ENCODE assay signal across 36 cellular contexts in the genomic region with DNA sequence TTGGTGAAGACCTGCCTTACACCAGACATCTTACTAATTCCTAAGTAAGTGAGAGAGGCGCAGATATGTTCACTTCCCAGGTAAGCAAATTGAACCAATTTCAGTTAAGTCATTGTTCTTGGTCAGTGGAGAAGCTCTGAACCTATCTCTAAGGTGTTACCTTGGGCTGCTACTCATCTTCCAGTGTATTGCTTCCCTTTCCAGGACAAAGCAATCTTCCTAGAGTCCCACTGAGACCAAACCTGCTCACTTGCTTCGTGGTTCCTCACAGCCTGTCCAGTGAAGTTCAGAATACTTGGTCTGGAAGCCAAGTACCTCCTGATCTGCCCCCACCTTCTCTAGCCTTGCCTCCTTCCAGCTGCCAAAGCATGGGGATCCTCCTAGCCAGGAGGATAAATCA. TPM values are rescaled to one million over a fixed set of nuclear protein-coding genes. Genes with fewer than 3 reads are reported as not detected.
"Had no signal": no experiment of that assay in that cellular context is flagged by ENCODE, and none has a peak within 500 bp of the region (broad histone marks: within the 10 kb centered on the region; RNA-seq: fewer than 3 reads in every experiment).

No MANE protein-coding gene starts in this region.

- DNase-seq: naive thymus-derived CD8-positive, alpha-beta T cell; nephron progenitor cell; nucleus accumbens; ovary; posterior cingulate gyrus; psoas muscle; right cardiac atrium; right lobe of liver; spleen; stimulated activated CD4-positive, alpha-beta T cell treated with anti-CD3 and anti-CD28 coated beads, Interleukin-12 subunit alpha, Interleukin-12 subunit beta, amount 100 ng/mL, for 4 hours; stimulated activated CD4-positive, alpha-beta T cell treated with anti-CD3 and anti-CD28 coated beads, Interleukin-1b, Interleukin-23, amount 100 ng/mL, for 48 hours; stimulated activated CD4-positive, alpha-beta T cell treated with anti-CD3 and anti-CD28 coated beads, Interleukin-4, amount 100 ng/mL, for 1 hour; stimulated activated CD4-positive, alpha-beta T cell treated with anti-CD3 and anti-CD28 coated beads, Interleukin-4, amount 100 ng/mL, for 4 hours; stimulated activated CD8-positive, alpha-beta memory T cell treated with anti-CD3 and anti-CD28 coated beads, Interleukin-4, amount 100 ng/mL, for 48 hours; stimulated activated naive CD4-positive, alpha-beta T cell; stimulated activated naive CD8-positive, alpha-beta T cell treated with anti-CD3 and anti-CD28 coated beads, Interleukin-15, amount 100 ng/mL, for 72 hours; stimulated activated naive CD8-positive, alpha-beta T cell treated with anti-CD3 and anti-CD28 coated beads, Interleukin-15, Interleukin-2, amounts not matched to agents 100 U/mL and 50 U/mL, for 24 hours; substantia nigra; testis; tibial artery; transverse colon; upper lobe of right lung; uterus had no signal

- H3K36me3 Mint-ChIP-seq: natural killer cell treated with Interleukin-12 subunit alpha and Interleukin-12 subunit beta and Interleukin-15 and Interleukin-18, amount 100 ng/mL, for 72 hours; stimulated activated memory B cell treated with anti-CD40 and anti-IgM and Interleukin-4, amounts not matched to agents 10 μg/mL and 1 μg/mL and 100 μg/mL, for 72 hours; type B pancreatic cell had no signal

- H3K27ac Mint-ChIP-seq: naive thymus-derived CD8-positive, alpha-beta T cell; natural killer cell treated with Interleukin-12 subunit alpha and Interleukin-12 subunit beta and Interleukin-15 and Interleukin-18, amount 100 ng/mL, for 72 hours; nephron progenitor cell; progenitor cell of endocrine pancreas; stimulated activated memory B cell treated with anti-CD40 and anti-IgM and Interleukin-4, amounts not matched to agents 10 μg/mL and 1 μg/mL and 100 μg/mL, for 72 hours; type B pancreatic cell had no signal

- H3K4me3 Mint-ChIP-seq: naive thymus-derived CD8-positive, alpha-beta T cell; natural killer cell treated with Interleukin-12 subunit alpha and Interleukin-12 subunit beta and Interleukin-15 and Interleukin-18, amount 100 ng/mL, for 72 hours; nephron progenitor cell; neural crest cell; stimulated activated memory B cell treated with anti-CD40 and anti-IgM and Interleukin-4, amounts not matched to agents 10 μg/mL and 1 μg/mL and 100 μg/mL, for 72 hours; stimulated activated naive CD8-positive, alpha-beta T cell treated with anti-CD3 and anti-CD28 coated beads, Interleukin-15, amount 100 ng/mL, for 72 hours; type B pancreatic cell had no signal

- ATAC-seq: naive thymus-derived CD8-positive, alpha-beta T cell; natural killer cell treated with Interleukin-12 subunit alpha and Interleukin-12 subunit beta and Interleukin-15 and Interleukin-18, amount 100 ng/mL, for 72 hours; psoas muscle; right cardiac atrium; right lobe of liver; stimulated activated memory B cell treated with anti-CD40 and anti-IgM and Interleukin-4, amounts not matched to agents 10 μg/mL and 1 μg/mL and 100 μg/mL, for 72 hours; stimulated activated naive CD8-positive, alpha-beta T cell treated with anti-CD3 and anti-CD28 coated beads, Interleukin-15, amount 100 ng/mL, for 72 hours; stimulated activated naive CD8-positive, alpha-beta T cell treated with anti-CD3 and anti-CD28 coated beads, Interleukin-15, Interleukin-2, amounts not matched to agents 100 U/mL and 50 U/mL, for 24 hours; upper lobe of right lung had no signal

- H3K27me3 ChIP-seq: ovary, right lobe of liver, testis, tibial artery, upper lobe of right lung, uterus had no signal

- H3K36me3 ChIP-seq: neutrophil, ovary, right lobe of liver, spleen, suprapubic skin, tibial artery, transverse colon, upper lobe of right lung, uterus had no signal

- H3K27ac ChIP-seq: neutrophil, ovary, parathyroid adenoma, psoas muscle, right lobe of liver, skin epidermis, spleen, suprapubic skin, testis, tibial artery, transverse colon, upper lobe of right lung, uterus had no signal

- H3K4me1 Mint-ChIP-seq: naive thymus-derived CD8-positive, alpha-beta T cell; stimulated activated memory B cell treated with anti-CD40 and anti-IgM and Interleukin-4, amounts not matched to agents 10 μg/mL and 1 μg/mL and 100 μg/mL, for 72 hours; stimulated activated naive CD8-positive, alpha-beta T cell treated with anti-CD3 and anti-CD28 coated beads, Interleukin-15, amount 100 ng/mL, for 72 hours had no signal

- H3K4me3 ChIP-seq: ovary, psoas muscle, right lobe of liver, skin epidermis, smooth muscle cell, spleen, suprapubic skin, testis, tibial artery, transverse colon, upper lobe of right lung, uterus had no signal

- H3K9me3 Mint-ChIP-seq: natural killer cell treated with Interleukin-12 subunit alpha and Interleukin-12 subunit beta and Interleukin-15 and Interleukin-18, amount 100 ng/mL, for 72 hours; neural crest cell; type B pancreatic cell had no signal

- H3K9me3 ChIP-seq: neutrophil, ovary, psoas muscle, right lobe of liver, spleen, suprapubic skin, testis, tibial artery, transverse colon, upper lobe of right lung, uterus had no signal

- H3K4me1 ChIP-seq: parathyroid adenoma, psoas muscle, right lobe of liver, spleen, suprapubic skin, testis, tibial artery, transverse colon, upper lobe of right lung, uterus had no signal

RNA-seq across cellular contexts. Expression of a gene that starts 22.5 kb away (rescaled TPM):
- total RNA-seq: naive thymus-derived CD8-positive, alpha-beta T cell; natural killer cell treated with Interleukin-12 subunit alpha and Interleukin-12 subunit beta and Interleukin-15 and Interleukin-18, amount 100 ng/mL, for 72 hours; omental fat pad; ovary; progenitor cell of endocrine pancreas; psoas muscle; renal cortical epithelial cell; right cardiac atrium; right lobe of liver; smooth muscle cell; transverse colon; upper lobe of right lung; urinary bladder; uterus had no signal
- polyA plus RNA-seq: naive thymus-derived CD8-positive, alpha-beta T cell; ovary; psoas muscle; right cardiac atrium; smooth muscle cell; spleen; urinary bladder had no signal
